Comparison of ENCODE assay signal across 7 cellular contexts in the genomic region with DNA sequence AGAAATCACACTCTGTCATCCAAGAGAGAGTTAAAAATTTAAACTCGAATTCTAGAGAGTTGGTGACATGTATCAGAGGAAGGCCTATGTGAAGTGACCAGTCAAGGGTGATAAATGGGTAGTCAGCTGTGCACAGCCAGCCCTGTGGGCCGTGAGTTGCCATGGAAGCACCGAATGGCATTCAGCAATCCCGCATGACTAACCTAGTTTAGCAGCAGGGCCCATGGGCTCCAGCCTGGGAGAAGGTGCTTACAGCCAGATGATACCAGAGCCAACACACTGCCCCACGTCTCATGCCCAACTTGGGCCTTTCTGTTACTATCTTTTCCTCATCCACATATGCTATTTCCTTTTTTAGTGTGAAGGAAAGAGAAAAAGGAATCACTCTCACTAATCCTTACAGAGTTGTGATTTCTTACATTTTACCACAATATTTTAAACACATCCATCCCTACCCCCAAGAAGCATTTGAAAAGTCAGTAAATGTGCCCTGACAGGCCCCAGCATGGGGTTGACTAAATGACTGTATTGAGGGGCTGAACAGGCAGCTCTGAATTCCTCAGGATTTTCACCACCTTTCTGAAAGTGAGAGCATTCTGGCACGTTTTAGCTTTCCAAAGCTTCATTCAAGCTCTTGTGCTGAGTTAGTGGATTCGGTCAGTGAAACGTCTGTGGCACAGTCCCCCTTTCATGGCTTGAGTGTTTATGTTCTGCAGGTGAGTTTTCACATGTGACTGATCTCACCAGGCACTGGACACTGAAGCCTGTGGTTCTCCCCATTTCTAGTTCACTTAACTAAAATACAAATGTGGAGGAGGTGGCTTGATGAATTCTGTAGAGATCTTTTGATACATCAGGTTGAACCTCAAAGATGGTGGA.
DNase-seq lines count a peak whose midpoint lies in the region; ATAC-seq, FAIRE-seq and TF ChIP-seq lines count a peak whose summit lies in the region.

No MANE protein-coding gene starts in this region.

- ATAC-seq in GM18861 (IDR thresholded peaks at IDR 0.05; ENCODE audit: unreplicated experiment): peak; percentile 34
- ATAC-seq in HG03442 (IDR thresholded peaks at IDR 0.05; ENCODE audit: unreplicated experiment): peak; percentile 45
- ATAC-seq in pancreas: peak; percentile 87 to 94 (median 93)

- H3K9ac ChIP-seq in Karpas-422 (ENCODE audit: low read length): no peak overlapping the region
- no peak overlapping the region for H3K9ac ChIP-seq in MM.1S (ENCODE audit: low read length)

- FAIRE-seq in pancreas (lab: Jason Lieb, UNC): no peak

- WGBS in pancreas, 2 donors: 16 to 22% methylated on average over 8 of the region's 8 CpGs

- no peak overlapping the region for H3K4me3 ChIP-seq in pancreas
- H3K4me3 ChIP-seq in Karpas-422 (ENCODE audit: low read length): no peak overlapping the region
- no peak overlapping the region for H3K4me3 ChIP-seq in MM.1S (ENCODE audit: low read length)

- H2AFZ ChIP-seq in Karpas-422 (ENCODE audit: low read length): no peak overlapping the region
- H2AFZ ChIP-seq in MM.1S (ENCODE audit: low read length): no peak overlapping the region

- intact Hi-C loops in head of caudate nucleus (cut with DNase I): no loop called here
- intact Hi-C loops in pancreas (cut with DNase I): no loop called here

- H3K36me3 ChIP-seq in pancreas: no peaks in the 10 kb centered on the region
- H3K36me3 ChIP-seq in Karpas-422 (ENCODE audit: insufficient read depth, low read length): no peaks in the 10 kb centered on the region
- no peaks in the 10 kb centered on the region for H3K36me3 ChIP-seq in MM.1S (replicated peaks; ENCODE audit: insufficient read depth, low read length)

- H3K79me2 ChIP-seq in Karpas-422 (ENCODE audit: low read length): no peaks in the 10 kb centered on the region
- H3K79me2 ChIP-seq in MM.1S (ENCODE audit: low read length): peaks cover 100% of the 10 kb centered on the region

- H3K4me2 ChIP-seq in Karpas-422 (ENCODE audit: low read depth, low read length, poor library complexity, severe bottlenecking) (no peak overlapping the region), MM.1S (ENCODE audit: low read depth, low read length) (no peak overlapping the region)

- peak overlapping the region; percentile 35 to 73 (median 50) for H3K27ac ChIP-seq in pancreas
- no peak overlapping the region for H3K27ac ChIP-seq in Karpas-422 (ENCODE audit: low read length)
- H3K27ac ChIP-seq in MM.1S (ENCODE audit: low read length): no peak overlapping the region

- TF ChIP-seq CTCF in pancreas (IDR thresholded peaks at IDR 0.05) (no peak), MM.1S (IDR thresholded peaks at IDR 0.05; ENCODE audit: low read length) (no peak)

- H3K9me2 ChIP-seq in Karpas-422 (replicated peaks; ENCODE audit: insufficient read depth, low read length) (no peaks in the 10 kb centered on the region), MM.1S (replicated peaks; ENCODE audit: insufficient read depth, low read length) (no peaks in the 10 kb centered on the region)

- H3K27me3 ChIP-seq in pancreas (no peaks in the 10 kb centered on the region), Karpas-422 (ENCODE audit: low read length) (0 out of 2 replicates have a peak, but pooled peaks cover 3% of the 10 kb centered on the region), MM.1S (replicated peaks; ENCODE audit: insufficient read depth, low read length) (no peaks in the 10 kb centered on the region)

- peaks cover 20% of the 10 kb centered on the region for H4K20me1 ChIP-seq in Karpas-422 (ENCODE audit: insufficient read depth, low read depth, low read length)
- peaks cover 62% of the 10 kb centered on the region for H4K20me1 ChIP-seq in MM.1S (ENCODE audit: insufficient read depth, low read length)

- DNase-seq in UCSD-AML1 (lab: John Stamatoyannopoulos, UW; ENCODE audit: unreplicated experiment) (peak; percentile 14), head of caudate nucleus (peak in 36 of 42 donors; percentile 24 to 81 (median 54)), pancreas (peak; percentile 68 to 81 (median 72)), Karpas-422 (no peak), MM.1S (no peak)

- no peaks in the 10 kb centered on the region for H3K9me3 ChIP-seq in pancreas
- no peaks in the 10 kb centered on the region for H3K9me3 ChIP-seq in Karpas-422 (ENCODE audit: low read length)
- H3K9me3 ChIP-seq in MM.1S (replicated peaks; ENCODE audit: insufficient read depth, low read length): no peaks in the 10 kb centered on the region

- no peaks in the 10 kb centered on the region for H3F3A ChIP-seq in MM.1S (ENCODE audit: insufficient read depth, low read length)

- H3K4me1 ChIP-seq in pancreas: peaks cover 16 to 61% (median 55%) of the 10 kb centered on the region in 3 donors
- peaks cover 9% of the 10 kb centered on the region for H3K4me1 ChIP-seq in Karpas-422 (ENCODE audit: low read length)
- peaks cover 13% of the 10 kb centered on the region for H3K4me1 ChIP-seq in MM.1S (ENCODE audit: low read length)

Comparison
In these comparisons a context has a peak if more than half of its experiments do, and no peak if none do; other contexts are left out.
1. ATAC-seq: peak in every context shown above with its lines; median percentile 93 in pancreas; 45 in HG03442; 34 in GM18861.
2. DNase-seq: peak in UCSD-AML1 (single experiment), head of caudate nucleus (36 of 42) and pancreas (6 of 6); none in Karpas-422 (single experiment) and MM.1S (single experiment).
3. H3K27ac ChIP-seq: peak in pancreas (4 of 4); none in Karpas-422 (single experiment) and MM.1S (single experiment).